In the genomic region with DNA sequence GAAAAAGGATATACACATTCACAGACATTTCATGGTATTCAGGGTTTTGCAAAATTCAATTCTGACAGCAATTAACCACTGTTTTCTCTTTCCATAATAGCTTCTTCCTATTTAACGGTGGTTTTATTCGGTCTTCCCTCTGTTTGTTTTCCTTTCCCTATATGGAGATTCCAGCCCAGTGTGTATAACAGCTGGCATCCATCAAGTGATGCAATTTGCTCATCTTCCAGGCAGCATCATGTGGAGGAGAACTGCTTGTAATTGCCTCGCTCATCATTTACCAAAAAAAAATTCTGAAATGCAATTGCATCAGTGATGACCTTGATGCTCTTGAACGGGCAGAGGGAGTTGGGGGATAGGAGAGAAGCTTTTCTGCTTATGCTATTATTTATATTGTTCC, we compare ENCODE assay signal across 13 cellular contexts.
DNase-seq lines count a peak whose midpoint lies in the region; ATAC-seq and TF ChIP-seq lines count a peak whose summit lies in the region.
"Had no signal": no experiment of that assay in that cellular context is flagged by ENCODE, and none has a peak within 500 bp of the region (broad histone marks: within the 10 kb centered on the region; RNA-seq: fewer than 3 reads in every experiment).

No MANE protein-coding gene starts in this region.

- TF ChIP-seq CTCF in AG10803 (conservative IDR thresholded peaks at IDR 0.05; ENCODE audit: low read length) (no peak), body of pancreas (IDR thresholded peaks at IDR 0.05) (no peak), Calu3 (IDR thresholded peaks at IDR 0.05; ENCODE audit: unreplicated experiment) (no peak)

- H2AK5ac ChIP-seq in mesenchymal stem cell (ENCODE audit: low read length, severe bottlenecking), result no peak overlapping the region

- WGBS in body of pancreas, 2 donors, result 70 to 73% methylated on average over 4 of the region's 4 CpGs
- 4% methylated on average over 2 of the region's 4 CpGs for WGBS in mesenchymal stem cell

- H3K4ac ChIP-seq in mesenchymal stem cell (ENCODE audit: low read depth in 1 of 2, low read length in 2 of 2), result no peak overlapping the region

- no peaks in the 10 kb centered on the region for H3K9me3 Mint-ChIP-seq in activated CD8-positive, alpha-beta memory T cell treated with anti-CD3 and anti-CD28 coated beads, Interleukin-2, amount 10 ng/mL, durations not matched to agents 7 days and 5 days (ENCODE audit: low read depth)
- H3K9me3 Mint-ChIP-seq in Calu3 (ENCODE audit: low read depth, unreplicated experiment), result no peaks in the 10 kb centered on the region

- H3K9ac ChIP-seq in mesenchymal stem cell (ENCODE audit: low read length), result peak overlapping the region; percentile 5

- H3K36me3 Mint-ChIP-seq in activated CD8-positive, alpha-beta memory T cell treated with anti-CD3 and anti-CD28 coated beads, Interleukin-2, amount 10 ng/mL, durations not matched to agents 7 days and 5 days, result peaks cover 48% of the 10 kb centered on the region
- H3K36me3 Mint-ChIP-seq in T-helper 17 cell (ENCODE audit: low read depth), result peaks cover 14% of the 10 kb centered on the region
- H3K36me3 Mint-ChIP-seq in Calu3 (ENCODE audit: insufficient read depth, unreplicated experiment), result no peaks in the 10 kb centered on the region

- in situ Hi-C loops in G401 (cut with HindIII; ENCODE audit: low sequenced_read_pairs), result no loop called here

- H3K4me1 Mint-ChIP-seq in activated CD8-positive, alpha-beta memory T cell treated with anti-CD3 and anti-CD28 coated beads, Interleukin-2, amount 10 ng/mL, durations not matched to agents 7 days and 5 days, result peaks cover 2% of the 10 kb centered on the region
- peaks cover 23% of the 10 kb centered on the region for H3K4me1 Mint-ChIP-seq in T-helper 17 cell
- H3K4me1 Mint-ChIP-seq in Calu3 (ENCODE audit: low read depth, unreplicated experiment), result peaks cover 22% of the 10 kb centered on the region

- no peak overlapping the region for H3K23ac ChIP-seq in mesenchymal stem cell (ENCODE audit: low read length in 2 of 2)

- peak; percentile 27 for ATAC-seq in body of pancreas
- no peak for ATAC-seq in activated CD8-positive, alpha-beta memory T cell treated with anti-CD3 and anti-CD28 coated beads, Interleukin-2, amount 10 ng/mL, durations not matched to agents 7 days and 5 days
- no peak for ATAC-seq in T-helper 17 cell

- H3K27me3 ChIP-seq in body of pancreas, result no peaks in the 10 kb centered on the region
- H3K27me3 ChIP-seq in mesenchymal stem cell (ENCODE audit: control insufficient read depth in 1 of 2, insufficient read depth in 1 of 2, low read length in 2 of 2), result no peaks in the 10 kb centered on the region

- H2BK12ac ChIP-seq in mesenchymal stem cell (ENCODE audit: low read length in 2 of 2), result no peak overlapping the region

- H3K27ac ChIP-seq in body of pancreas, result no peak overlapping the region
- H3K27ac ChIP-seq in mesenchymal stem cell (ENCODE audit: low read length, poor library complexity, severe bottlenecking), result no peak overlapping the region

- BruUV-seq in Calu3 (replicated peaks; lab: Mats Ljungman, UMichigan), result no TSS peak

- no peak overlapping the region for H3K18ac ChIP-seq in mesenchymal stem cell (ENCODE audit: low read depth in 1 of 2, low read length in 2 of 2)

- H3K4me3 ChIP-seq in AG10803 (ENCODE audit: low read length) (peak overlapping the region; percentile 21), body of pancreas (no peak overlapping the region), mesenchymal stem cell (ENCODE audit: insufficient read depth in 1 of 2, low read depth in 1 of 2, low read length in 2 of 2) (no peak overlapping the region)
- H3K4me3 ChIP-seq: HAP-1 had no signal

- H2BK15ac ChIP-seq in mesenchymal stem cell (ENCODE audit: low read depth, poor library complexity, severe bottlenecking), result no peak overlapping the region

- H3K9me3 ChIP-seq in body of pancreas (no peaks in the 10 kb centered on the region), mesenchymal stem cell (ENCODE audit: control insufficient read depth, low read length) (no peaks in the 10 kb centered on the region), T-helper 17 cell (ENCODE audit: control insufficient read depth, low read length, poor library complexity, severe bottlenecking) (no peaks in the 10 kb centered on the region)
- H3K9me3 ChIP-seq: HAP-1 had no signal

- no peak for TF ChIP-seq POLR2A in body of pancreas (IDR thresholded peaks at IDR 0.05)

- H3K79me1 ChIP-seq in mesenchymal stem cell (replicated peaks; ENCODE audit: low read length, poor library complexity, severe bottlenecking), result no peaks in the 10 kb centered on the region

- no peak overlapping the region for H2AFZ ChIP-seq in mesenchymal stem cell (ENCODE audit: low read depth, low read length)

- CTCF ChIA-PET in activated CD8-positive, alpha-beta memory T cell treated with anti-CD3 and anti-CD28 coated beads, Interleukin-2, amount 10 ng/mL, durations not matched to agents 7 days and 5 days (lab: Charles Lee), result no interaction called here
- CTCF ChIA-PET in Calu3 (lab: Charles Lee), result no interaction called here

- H2BK120ac ChIP-seq in mesenchymal stem cell (ENCODE audit: low read depth, low read length), result no peak overlapping the region

- H3K27ac Mint-ChIP-seq in activated CD8-positive, alpha-beta memory T cell treated with anti-CD3 and anti-CD28 coated beads, Interleukin-2, amount 10 ng/mL, durations not matched to agents 7 days and 5 days, result no peak overlapping the region
- H3K27ac Mint-ChIP-seq in T-helper 17 cell (no peak overlapping the region), Calu3 (ENCODE audit: unreplicated experiment) (no peak overlapping the region)

- peak; percentile 89 for DNase-seq in AG10803 (ENCODE audit: low read depth)
- peak; percentile 14 for DNase-seq in NCI-H1092 (lab: John Stamatoyannopoulos, UW)
- peak in 3 of 4 donors; percentile 16 to 23 (median 19) for DNase-seq in body of pancreas
- DNase-seq in mesenchymal stem cell, result peak; percentile 92
- no peak for DNase-seq in G401 (ENCODE audit: low spot score)
- DNase-seq in activated CD8-positive, alpha-beta memory T cell treated with anti-CD3 and anti-CD28 coated beads, Interleukin-2, amount 10 ng/mL, durations not matched to agents 7 days and 5 days, result no peak
- no peak for DNase-seq in T-helper 17 cell
- DNase-seq in Calu3, result no peak
- DNase-seq: NCI-H2081; stimulated activated CD4-positive, alpha-beta T cell treated with anti-CD3 and anti-CD28 coated beads, Interleukin-4, amount 100 ng/mL, for 4 hours; T-helper 9 cell; trophoblast cell had no signal

- H3K4me3 Mint-ChIP-seq in activated CD8-positive, alpha-beta memory T cell treated with anti-CD3 and anti-CD28 coated beads, Interleukin-2, amount 10 ng/mL, durations not matched to agents 7 days and 5 days, result no peak overlapping the region
- H3K4me3 Mint-ChIP-seq in T-helper 17 cell (no peak overlapping the region), Calu3 (ENCODE audit: low read depth, unreplicated experiment) (no peak overlapping the region)

- no peaks in the 10 kb centered on the region for H3K27me3 Mint-ChIP-seq in activated CD8-positive, alpha-beta memory T cell treated with anti-CD3 and anti-CD28 coated beads, Interleukin-2, amount 10 ng/mL, durations not matched to agents 7 days and 5 days
- H3K27me3 Mint-ChIP-seq in T-helper 17 cell (no peaks in the 10 kb centered on the region), Calu3 (ENCODE audit: unreplicated experiment) (no peaks in the 10 kb centered on the region)

- H3K36me3 ChIP-seq in body of pancreas (replicated peaks in 1 of 2; ENCODE audit: insufficient read depth in 1 of 2, low read depth in 2 of 2), result no peaks in the 10 kb centered on the region
- H3K36me3 ChIP-seq in mesenchymal stem cell (ENCODE audit: control insufficient read depth in 1 of 2, insufficient read depth in 2 of 2, low read depth in 1 of 2, low read length in 2 of 2), result peaks cover 0 to 4% of the 10 kb centered on the region in 2 experiments
- H3K36me3 ChIP-seq: HAP-1 had no signal

- H3K4me1 ChIP-seq in body of pancreas (no peaks in the 10 kb centered on the region), mesenchymal stem cell (ENCODE audit: control insufficient read depth, insufficient read depth, low read depth, low read length) (peaks cover 2% of the 10 kb centered on the region)

- H2BK5ac ChIP-seq in mesenchymal stem cell (ENCODE audit: low read depth, low read length, poor library complexity, severe bottlenecking), result no peak overlapping the region

- H4K8ac ChIP-seq in mesenchymal stem cell (ENCODE audit: low read length), result no peak overlapping the region

- intact Hi-C loops in body of pancreas (cut with DNase I) (no loop called here), Calu3 (cut with micrococcal nuclease; ENCODE audit: unreplicated experiment) (no loop called here)

- H4K91ac ChIP-seq in mesenchymal stem cell (ENCODE audit: low read length), result no peak overlapping the region

- H3K4me2 ChIP-seq in mesenchymal stem cell (ENCODE audit: low read length, poor library complexity, severe bottlenecking), result no peak overlapping the region

- H3K14ac ChIP-seq in mesenchymal stem cell (ENCODE audit: low read length in 2 of 2), result no peak overlapping the region

Comparison
In these comparisons a context has a peak if more than half of its experiments do, and no peak if none do; other contexts are left out.
1. DNase-seq: peak in AG10803 (single experiment), NCI-H1092 (single experiment), body of pancreas (3 of 4) and mesenchymal stem cell (single experiment); none in G401 (single experiment), activated CD8-positive, alpha-beta memory T cell treated with anti-CD3 and anti-CD28 coated beads, Interleukin-2, amount 10 ng/mL, durations not matched to agents 7 days and 5 days (single experiment), T-helper 17 cell (0 of 3) and Calu3 (single experiment).